In the genomic region with DNA sequence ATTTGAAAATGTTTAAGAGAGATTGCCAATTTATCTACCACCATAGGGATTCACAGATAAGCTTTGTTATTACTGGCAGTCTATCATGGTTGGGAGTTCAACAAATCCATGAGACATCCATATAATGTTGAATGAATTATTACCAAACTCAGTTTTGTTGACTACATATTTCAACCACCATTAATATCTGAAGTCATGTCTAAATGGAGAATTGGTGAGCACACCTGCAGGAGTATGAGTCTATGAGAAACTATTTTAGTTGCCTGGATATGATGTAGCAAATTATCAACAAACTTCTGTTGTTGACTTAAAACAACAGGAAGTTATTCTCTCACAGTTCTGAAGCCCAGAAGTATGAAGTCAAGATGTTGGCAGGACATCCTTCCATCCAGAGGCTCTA, we compare ENCODE assay signal across 37 cellular contexts.
"Had no signal": no experiment of that assay in that cellular context is flagged by ENCODE, and none has a peak within 500 bp of the region (broad histone marks: within the 10 kb centered on the region; RNA-seq: fewer than 3 reads in every experiment).

No MANE protein-coding gene starts in this region.

- H3K9me3 Mint-ChIP-seq: activated B cell treated with CpG ODN at 0.5 μM for 24 hours; activated naive CD4-positive, alpha-beta T cell treated with anti-CD3 and anti-CD28 coated beads for 36 hours; activated naive CD4-positive, alpha-beta T cell treated with anti-CD3 and anti-CD28 coated beads, Interleukin-2, amount 50 U/mL, for 24 hours; activated naive CD8-positive, alpha-beta T cell treated with anti-CD3 and anti-CD28 coated beads for 36 hours; endodermal cell had no signal

- H3K4me3 ChIP-seq: adrenal gland, breast epithelium, dorsolateral prefrontal cortex, esophagus muscularis mucosa, heart left ventricle had no signal

- ATAC-seq: activated CD4-positive, CD25-positive, alpha-beta regulatory T cell treated with anti-CD3 and anti-CD28 coated beads, Interleukin-2, amount 50 U/mL, for 24 hours; activated CD8-positive, alpha-beta memory T cell treated with anti-CD3 and anti-CD28 coated beads, Interleukin-2, amount 10 ng/mL, durations not matched to agents 7 days and 5 days; activated CD8-positive, alpha-beta T cell treated with anti-CD3 and anti-CD28 coated beads, Interleukin-2, amount 10 ng/mL, durations not matched to agents 7 days and 5 days; activated naive CD8-positive, alpha-beta T cell treated with anti-CD3 and anti-CD28 coated beads, Interleukin-2, amount 50 U/mL, for 24 hours; heart left ventricle; T-helper 17 cell had no signal

- H3K4me3 Mint-ChIP-seq: activated B cell treated with CpG ODN at 0.5 μM for 24 hours; activated CD4-positive, alpha-beta memory T cell treated with anti-CD3 and anti-CD28 coated beads for 36 hours; activated CD4-positive, alpha-beta T cell treated with anti-CD3 and anti-CD28 coated beads, Interleukin-2, amount 10 ng/mL, durations not matched to agents 24 days and 14 days; activated CD8-positive, alpha-beta memory T cell treated with anti-CD3 and anti-CD28 coated beads, Interleukin-2, amount 10 ng/mL, durations not matched to agents 7 days and 5 days; activated CD8-positive, alpha-beta T cell treated with anti-CD3 and anti-CD28 coated beads, Interleukin-2, amount 10 ng/mL, durations not matched to agents 7 days and 5 days; activated naive CD4-positive, alpha-beta T cell treated with anti-CD3 and anti-CD28 coated beads for 36 hours; activated naive CD4-positive, alpha-beta T cell treated with anti-CD3 and anti-CD28 coated beads, Interleukin-2, amount 50 U/mL, for 24 hours; activated naive CD8-positive, alpha-beta T cell treated with anti-CD3 and anti-CD28 coated beads for 36 hours; activated naive CD8-positive, alpha-beta T cell treated with anti-CD3 and anti-CD28 coated beads, Interleukin-2, amount 50 U/mL, for 24 hours; activated T-helper 1 cell treated with anti-CD3 and anti-CD28 coated beads, Interleukin-12 subunit alpha, Interleukin-12 subunit beta, Interleukin-2, Interleukin-4 antibody, amounts not matched to agents 30 ng/mL and 10 ng/mL and 1 ng/mL, durations not matched to agents 14 hours and 24 hours and 36 hours; brain; central memory CD8-positive, alpha-beta T cell; endodermal cell; T-helper 17 cell; T-helper 2 cell treated with Interferon-gamma antibody and Interleukin-4, amounts not matched to agents 5 μg/mL and 100 μg/mL, for 36 hours had no signal

- H3K27me3 ChIP-seq: adrenal gland, breast epithelium, dorsolateral prefrontal cortex, esophagus muscularis mucosa, heart left ventricle had no signal

- H3K36me3 ChIP-seq: adrenal gland, breast epithelium, esophagus muscularis mucosa, heart left ventricle, WERI-Rb-1 had no signal

- H3K4me1 ChIP-seq: adrenal gland, breast epithelium had no signal

- FAIRE-seq: colon, frontal cortex had no signal

- H3K27ac Mint-ChIP-seq: activated B cell treated with CpG ODN at 0.5 μM for 24 hours; activated CD4-positive, alpha-beta memory T cell treated with anti-CD3 and anti-CD28 coated beads for 36 hours; activated CD4-positive, alpha-beta T cell treated with anti-CD3 and anti-CD28 coated beads, Interleukin-2, amount 10 ng/mL, durations not matched to agents 24 days and 14 days; activated CD8-positive, alpha-beta memory T cell treated with anti-CD3 and anti-CD28 coated beads, Interleukin-2, amount 10 ng/mL, durations not matched to agents 7 days and 5 days; activated CD8-positive, alpha-beta T cell treated with anti-CD3 and anti-CD28 coated beads, Interleukin-2, amount 10 ng/mL, durations not matched to agents 7 days and 5 days; activated naive CD4-positive, alpha-beta T cell treated with anti-CD3 and anti-CD28 coated beads for 36 hours; activated naive CD4-positive, alpha-beta T cell treated with anti-CD3 and anti-CD28 coated beads, Interleukin-2, amount 50 U/mL, for 24 hours; activated naive CD8-positive, alpha-beta T cell treated with anti-CD3 and anti-CD28 coated beads for 36 hours; activated naive CD8-positive, alpha-beta T cell treated with anti-CD3 and anti-CD28 coated beads, Interleukin-2, amount 50 U/mL, for 24 hours; activated T-helper 1 cell treated with anti-CD3 and anti-CD28 coated beads, Interleukin-12 subunit alpha, Interleukin-12 subunit beta, Interleukin-2, Interleukin-4 antibody, amounts not matched to agents 30 ng/mL and 10 ng/mL and 1 ng/mL, durations not matched to agents 14 hours and 24 hours and 36 hours; activated T-helper 2 cell treated with anti-CD3 and anti-CD28 coated beads, Interferon-gamma antibody, Interleukin-2, Interleukin-4, amounts not matched to agents 10 μg/mL and 5 μg/mL and 100 μg/mL, durations not matched to agents 14 hours and 24 hours and 36 hours; brain; endodermal cell; T-helper 17 cell; T-helper 2 cell treated with Interferon-gamma antibody and Interleukin-4, amounts not matched to agents 5 μg/mL and 100 μg/mL, for 36 hours had no signal

- H3K36me3 Mint-ChIP-seq: activated CD4-positive, alpha-beta memory T cell treated with anti-CD3 and anti-CD28 coated beads for 36 hours; activated CD8-positive, alpha-beta memory T cell treated with anti-CD3 and anti-CD28 coated beads, Interleukin-2, amount 10 ng/mL, durations not matched to agents 7 days and 5 days; activated naive CD4-positive, alpha-beta T cell treated with anti-CD3 and anti-CD28 coated beads, Interleukin-2, amount 50 U/mL, for 24 hours; activated naive CD8-positive, alpha-beta T cell treated with anti-CD3 and anti-CD28 coated beads for 36 hours; brain had no signal

- H3K9me3 ChIP-seq: adrenal gland, breast epithelium, esophagus muscularis mucosa had no signal

- H3K27ac ChIP-seq: adrenal gland, breast epithelium, dorsolateral prefrontal cortex, esophagus muscularis mucosa, heart left ventricle, WERI-Rb-1 had no signal

- DNase-seq: activated B cell treated with CpG ODN at 0.5 μM for 24 hours; activated CD4-positive, alpha-beta memory T cell treated with anti-CD3 and anti-CD28 coated beads for 36 hours; activated CD4-positive, alpha-beta T cell treated with anti-CD3 and anti-CD28 coated beads, Interleukin-2, amount 10 ng/mL, durations not matched to agents 24 days and 14 days; activated CD8-positive, alpha-beta memory T cell treated with anti-CD3 and anti-CD28 coated beads, Interleukin-2, amount 10 ng/mL, durations not matched to agents 7 days and 5 days; activated CD8-positive, alpha-beta memory T cell treated with anti-CD3 and anti-CD28 coated beads, Interleukin-2, amount 50 U/mL, for 4 hours; activated CD8-positive, alpha-beta T cell treated with anti-CD3 and anti-CD28 coated beads, Interleukin-2, amount 10 ng/mL, durations not matched to agents 7 days and 5 days; activated effector memory CD4-positive, alpha-beta T cell treated with anti-CD3 and anti-CD28 coated beads, Interleukin-2, amount 50 U/mL, for 16 hours; activated naive CD4-positive, alpha-beta T cell treated with anti-CD3 and anti-CD28 coated beads for 36 hours; activated naive CD8-positive, alpha-beta T cell treated with anti-CD3 and anti-CD28 coated beads for 36 hours; activated naive CD8-positive, alpha-beta T cell treated with anti-CD3 and anti-CD28 coated beads, Interleukin-2, amount 50 U/mL, for 24 hours; activated T-cell treated with anti-CD3 and anti-CD28 coated beads, Interleukin-2, amount 50 U/mL, for 1 hour; activated T-cell treated with anti-CD3 and anti-CD28 coated beads, Interleukin-2, amount 50 U/mL, for 48 hours; adrenal gland; amygdala; aorta; cortex of kidney; dorsolateral prefrontal cortex; effector memory CD4-positive, alpha-beta T cell; endodermal cell; erythroblast; glutamatergic neuron; heart left ventricle; T-helper 1 cell; T-helper 17 cell; T1000; WERI-Rb-1 had no signal

- H3K4me1 Mint-ChIP-seq: activated B cell treated with CpG ODN at 0.5 μM for 24 hours; activated CD4-positive, alpha-beta T cell treated with anti-CD3 and anti-CD28 coated beads, Interleukin-2, amount 10 ng/mL, durations not matched to agents 24 days and 14 days; activated CD8-positive, alpha-beta memory T cell treated with anti-CD3 and anti-CD28 coated beads, Interleukin-2, amount 10 ng/mL, durations not matched to agents 7 days and 5 days; activated naive CD4-positive, alpha-beta T cell treated with anti-CD3 and anti-CD28 coated beads, Interleukin-2, amount 50 U/mL, for 24 hours; activated naive CD8-positive, alpha-beta T cell treated with anti-CD3 and anti-CD28 coated beads for 36 hours; activated naive CD8-positive, alpha-beta T cell treated with anti-CD3 and anti-CD28 coated beads, Interleukin-2, amount 50 U/mL, for 24 hours; central memory CD8-positive, alpha-beta T cell; endodermal cell; T-helper 17 cell had no signal

- H3K27me3 Mint-ChIP-seq: activated B cell treated with CpG ODN at 0.5 μM for 24 hours; activated CD4-positive, alpha-beta memory T cell treated with anti-CD3 and anti-CD28 coated beads for 36 hours; activated CD4-positive, alpha-beta T cell treated with anti-CD3 and anti-CD28 coated beads, Interleukin-2, amount 10 ng/mL, durations not matched to agents 24 days and 14 days; activated CD8-positive, alpha-beta memory T cell treated with anti-CD3 and anti-CD28 coated beads, Interleukin-2, amount 10 ng/mL, durations not matched to agents 7 days and 5 days; activated naive CD4-positive, alpha-beta T cell treated with anti-CD3 and anti-CD28 coated beads, Interleukin-2, amount 50 U/mL, for 24 hours; activated naive CD8-positive, alpha-beta T cell treated with anti-CD3 and anti-CD28 coated beads, Interleukin-2, amount 50 U/mL, for 24 hours; brain; central memory CD8-positive, alpha-beta T cell; T-helper 17 cell had no signal
